In the genomic region with DNA sequence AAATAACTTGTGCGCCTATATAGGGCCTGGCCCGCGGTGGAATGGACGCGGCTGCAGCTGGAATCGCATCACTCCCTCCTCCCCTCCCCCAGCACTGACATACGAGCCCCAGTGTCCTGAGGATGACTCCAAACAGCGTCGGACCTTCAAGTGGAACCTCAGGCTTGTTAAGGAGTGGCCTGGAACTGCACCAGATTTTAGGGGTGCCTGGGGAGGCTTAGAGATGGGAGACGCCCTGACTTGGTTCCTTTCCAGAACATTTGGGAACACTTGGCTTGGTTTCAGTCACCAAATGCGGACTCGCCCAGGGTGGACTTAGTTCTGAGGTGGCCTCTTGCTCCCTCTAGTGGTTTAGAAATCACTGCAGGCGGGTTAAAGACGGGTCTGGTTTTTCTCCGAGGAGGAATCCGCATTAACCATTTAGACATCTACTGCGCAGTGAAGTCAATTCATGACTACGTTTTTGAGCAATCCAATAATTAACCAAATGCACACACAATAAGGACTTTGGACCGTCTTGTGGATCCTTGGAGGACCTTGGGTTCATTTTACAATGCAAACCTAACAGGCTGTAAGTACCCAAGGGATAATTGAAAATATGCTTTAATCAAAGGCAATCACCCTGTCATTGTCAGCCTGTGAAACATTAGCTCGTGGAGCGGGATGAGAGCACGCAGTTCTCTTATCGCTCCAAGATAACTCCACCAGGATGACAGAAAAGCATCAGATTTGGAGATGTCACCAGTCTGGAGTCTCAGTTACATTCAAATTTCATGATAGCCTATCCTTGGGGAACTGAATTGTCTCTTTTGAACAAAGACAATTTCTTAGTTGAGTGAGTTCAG, we compare ENCODE assay signal across 7 cellular contexts.
DNase-seq lines count a peak whose midpoint lies in the region; ATAC-seq and TF ChIP-seq lines count a peak whose summit lies in the region.

No MANE protein-coding gene starts in this region.

- peaks cover 65% of the 10 kb centered on the region for H3K27me3 Mint-ChIP-seq in dendritic cell treated with granulocyte-macrophage colony-stimulating factor and Interleukin-4, amounts not matched to agents 40 ng/mL and 50 ng/mL, for 4 days

- peak overlapping the region; percentile 52 for H3K4me3 Mint-ChIP-seq in dendritic cell treated with granulocyte-macrophage colony-stimulating factor and Interleukin-4, amounts not matched to agents 40 ng/mL and 50 ng/mL, for 4 days

- peak; percentile 69 for DNase-seq in NCI-H2227 (lab: John Stamatoyannopoulos, UW; ENCODE audit: unreplicated experiment)
- DNase-seq in activated CD4-positive, CD25-positive, alpha-beta regulatory T cell treated with anti-CD3 and anti-CD28 coated beads, Interleukin-2, amount 50 U/mL, for 16 hours (ENCODE audit: low read depth, low spot score) = peak; percentile 13
- peak; percentile 81 for DNase-seq in kidney tubule cell (ENCODE audit: low spot score)
- peak; percentile 48 to 50 for DNase-seq in stimulated activated CD4-positive, alpha-beta T cell treated with anti-CD3 and anti-CD28 coated beads, Interleukin-2, amount 100 ng/mL, for 48 hours

- peaks cover 11% of the 10 kb centered on the region for H3K4me1 Mint-ChIP-seq in dendritic cell treated with granulocyte-macrophage colony-stimulating factor and Interleukin-4, amounts not matched to agents 40 ng/mL and 50 ng/mL, for 4 days (ENCODE audit: low read depth)

- H3K9me3 Mint-ChIP-seq in dendritic cell treated with granulocyte-macrophage colony-stimulating factor and Interleukin-4, amounts not matched to agents 40 ng/mL and 50 ng/mL, for 4 days = no peaks in the 10 kb centered on the region

- no peaks in the 10 kb centered on the region for H3K36me3 Mint-ChIP-seq in dendritic cell treated with granulocyte-macrophage colony-stimulating factor and Interleukin-4, amounts not matched to agents 40 ng/mL and 50 ng/mL, for 4 days (ENCODE audit: low read depth)

- H3K4me3 ChIP-seq in GM12875 (ENCODE audit: low read depth, low read length) = no peak overlapping the region

- H3K27ac Mint-ChIP-seq in dendritic cell treated with granulocyte-macrophage colony-stimulating factor and Interleukin-4, amounts not matched to agents 40 ng/mL and 50 ng/mL, for 4 days = no peak overlapping the region

- TF ChIP-seq CTCF in GM12875 (IDR thresholded peaks at IDR 0.05; ENCODE audit: borderline replicate concordance, insufficient read depth, low read depth, low read length) = peak; percentile 75

- intact Hi-C loops in dendritic cell treated with granulocyte-macrophage colony-stimulating factor and Interleukin-4, amounts not matched to agents 40 ng/mL and 50 ng/mL, for 4 days (cut with micrococcal nuclease) = loop anchor here (1.0 to 5.0 kb wide), 4 partner anchors 288 to 1021 kb away; no protein-coding TSS in a partner anchor

- peak; percentile 91 for ATAC-seq in HG03159 (IDR thresholded peaks at IDR 0.05; ENCODE audit: unreplicated experiment)

Comparison
In these comparisons a context has a peak if more than half of its experiments do, and no peak if none do; other contexts are left out.
1. DNase-seq: peak in every context shown above with its lines; median percentile 81 in kidney tubule cell; 69 in NCI-H2227; 49 in stimulated activated CD4-positive, alpha-beta T cell treated with anti-CD3 and anti-CD28 coated beads, Interleukin-2, amount 100 ng/mL, for 48 hours; 13 in activated CD4-positive, CD25-positive, alpha-beta regulatory T cell treated with anti-CD3 and anti-CD28 coated beads, Interleukin-2, amount 50 U/mL, for 16 hours.